1 cellular context compared by ENCODE assay signal in genomic region chr11:2316169-2316962, GRCh38.
A peak's percentile ranks its signal among the peaks of the same experiment; 100 is the strongest.
TF ChIP-seq lines count a peak whose summit lies in the region.

No MANE protein-coding gene starts in this region.

TF ChIP-seq in K562, 482 proteins besides CTCF, POLR2A, EP300 and RAD21:
- TF ChIP-seq RFX1 (IDR thresholded peaks at IDR 0.05) (no peak), POLR2G (IDR thresholded peaks at IDR 0.05; ENCODE audit: low read depth, low read length) (peak; percentile 50; the same call in 1 of the 2 replicates)
